8 cellular contexts compared by ENCODE assay signal in genomic region chr14:33839193-33840076, GRCh38.
DNase-seq lines count a peak whose midpoint lies in the region; ATAC-seq and TF ChIP-seq lines count a peak whose summit lies in the region.

No MANE protein-coding gene starts in this region.

- no peaks in the 10 kb centered on the region for H3K79me2 ChIP-seq in mammary epithelial cell (ENCODE audit: insufficient read depth, low read length)

- peak; percentile 79 to 90 for TF ChIP-seq CTCF in mammary epithelial cell (conservative IDR thresholded peaks at IDR 0.05 in 1 of 2, IDR thresholded peaks at IDR 0.05 in 1 of 2; ENCODE audit: extremely low read depth in 1 of 2, insufficient read depth in 1 of 2, low read depth in 1 of 2, low read length in 2 of 2)

- in situ Hi-C loops in mammary epithelial cell (cut with MboI; ENCODE audit: low sequenced_read_pairs in 2 of 2), result loop anchor here (5.0 to 10.0 kb wide), 5 partner anchors 245 to 465 kb away; no protein-coding TSS in a partner anchor

- dilution Hi-C loops in mammary epithelial cell (cut with HindIII; ENCODE audit: low sequenced_read_pairs), result loop anchor here (5.0 kb wide), 2 partner anchors 263 to 468 kb away; no protein-coding TSS in a partner anchor

- no TSS peak for BruUV-seq in mammary epithelial cell (replicated peaks; lab: Mats Ljungman, UMichigan)

- H3K4me1 ChIP-seq in mammary epithelial cell (ENCODE audit: insufficient read depth, low read length), result peaks cover 16% of the 10 kb centered on the region

- H3K9me3 ChIP-seq in mammary epithelial cell (replicated peaks; ENCODE audit: insufficient read depth, low read length), result no peaks in the 10 kb centered on the region

- H3K36me3 Mint-ChIP-seq in activated T-helper 17 cell treated with anti-CD3 and anti-CD28 coated beads, Interleukin-2, amount 50 U/mL, for 72 hours (ENCODE audit: low read depth), result no peaks in the 10 kb centered on the region

- CTCF ChIA-PET in mammary epithelial cell (lab: Charles Lee; ENCODE audit: low non-redundant PET), result interaction anchor here (1.0 kb wide), 1 partner anchor 259 kb away, joined by 10 read pairs; no protein-coding TSS in a partner anchor

- H3K27me3 ChIP-seq in mammary epithelial cell (ENCODE audit: insufficient read depth, low read length), result no peaks in the 10 kb centered on the region

- peak overlapping the region; percentile 23 for H2AFZ ChIP-seq in mammary epithelial cell (ENCODE audit: low read depth, low read length)

- no peak overlapping the region for H3K4me3 Mint-ChIP-seq in activated T-helper 17 cell treated with anti-CD3 and anti-CD28 coated beads, Interleukin-2, amount 50 U/mL, for 72 hours

- DNase-seq in AML-193 (lab: John Stamatoyannopoulos, UW) (peak; percentile 9 to 26), NCI-H1417 treated with DMSO at 0.1 percent for 48 hours (lab: John Stamatoyannopoulos, UW) (peak; percentile 38), UCSD-AML1 (lab: John Stamatoyannopoulos, UW; ENCODE audit: unreplicated experiment) (peak; percentile 37), mammary epithelial cell (peak; percentile 24), kidney tubule cell (ENCODE audit: low spot score) (peak; percentile 50)
- DNase-seq in stimulated activated CD4-positive, alpha-beta T cell treated with anti-CD3 and anti-CD28 coated beads, TNF-alpha, amount 100 ng/mL, for 1 hour (ENCODE audit: low read depth in 3 of 3, low spot score in 1 of 3), result peak in 2 of 3 donors; percentile 5

- no peaks in the 10 kb centered on the region for H3K27me3 Mint-ChIP-seq in activated T-helper 17 cell treated with anti-CD3 and anti-CD28 coated beads, Interleukin-2, amount 50 U/mL, for 72 hours

- intact Hi-C loops in mammary epithelial cell (cut with micrococcal nuclease), result loop anchor here (1.0 to 2.0 kb wide), 4 partner anchors 259 to 485 kb away; no protein-coding TSS in a partner anchor

- no peaks in the 10 kb centered on the region for H3K9me3 Mint-ChIP-seq in activated T-helper 17 cell treated with anti-CD3 and anti-CD28 coated beads, Interleukin-2, amount 50 U/mL, for 72 hours

- WGBS in mammary epithelial cell (ENCODE audit: low coverage, missing lambda C conversion rate), result 42% methylated on average over 16 of the region's 16 CpGs

- H3K27ac ChIP-seq in mammary epithelial cell (ENCODE audit: insufficient read depth, low read depth, low read length), result no peak overlapping the region

- no peak overlapping the region for H3K9ac ChIP-seq in mammary epithelial cell (ENCODE audit: insufficient read depth, low read length)

- peak; percentile 77 for ATAC-seq in GM18909 (IDR thresholded peaks at IDR 0.05; ENCODE audit: poor library complexity, unreplicated experiment)
- ATAC-seq in activated T-helper 17 cell treated with anti-CD3 and anti-CD28 coated beads, Interleukin-2, amount 50 U/mL, for 72 hours (replicated peaks), result no peak

- no peaks in the 10 kb centered on the region for H3K36me3 ChIP-seq in mammary epithelial cell (ENCODE audit: insufficient read depth, low read length)

- H4K20me1 ChIP-seq in mammary epithelial cell (ENCODE audit: insufficient read depth, low read length), result no peaks in the 10 kb centered on the region

- H3K4me1 Mint-ChIP-seq in activated T-helper 17 cell treated with anti-CD3 and anti-CD28 coated beads, Interleukin-2, amount 50 U/mL, for 72 hours, result peaks cover 13% of the 10 kb centered on the region

- H3K4me3 ChIP-seq in mammary epithelial cell (replicated peaks in 1 of 3; ENCODE audit: insufficient read depth in 1 of 3, low read depth in 2 of 3, low read length in 3 of 3), result no peak overlapping the region

- no peak overlapping the region for H3K27ac Mint-ChIP-seq in activated T-helper 17 cell treated with anti-CD3 and anti-CD28 coated beads, Interleukin-2, amount 50 U/mL, for 72 hours

- peak overlapping the region; percentile 10 for H3K4me2 ChIP-seq in mammary epithelial cell (ENCODE audit: insufficient read depth, low read depth, low read length)
